In the genomic region with DNA sequence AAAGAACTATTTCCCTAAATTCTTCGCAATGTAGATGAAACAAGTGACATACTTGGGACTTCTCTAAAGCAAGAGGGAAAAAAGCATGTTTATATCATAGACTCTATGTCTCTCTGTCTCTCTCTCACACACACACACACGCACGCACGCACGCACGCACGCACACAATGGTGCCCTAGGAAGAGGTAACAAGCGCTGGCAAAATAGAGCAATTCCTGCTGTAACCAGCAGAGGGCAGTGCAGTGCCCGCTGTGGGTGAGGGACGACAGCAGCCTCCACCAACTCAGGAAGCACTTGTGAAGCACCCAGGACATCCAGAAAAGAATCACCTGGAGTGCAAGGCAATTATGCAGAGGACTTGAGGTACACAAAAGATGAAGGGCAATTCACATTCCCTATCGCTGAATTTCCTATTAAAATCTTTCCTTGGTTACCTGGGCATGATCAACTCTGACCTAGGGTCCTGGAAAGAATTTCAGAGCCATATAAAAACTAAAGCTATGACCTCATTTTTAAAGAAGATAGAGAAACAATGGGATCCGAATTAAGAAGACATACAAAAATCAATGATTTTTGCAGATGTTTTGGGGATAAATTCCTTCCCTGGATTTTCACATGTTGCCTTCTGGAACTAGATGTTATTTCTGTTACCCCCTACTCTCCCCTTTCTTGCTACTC, we compare ENCODE assay signal across 8 cellular contexts.
DNase-seq lines count a peak whose midpoint lies in the region; ATAC-seq and TF ChIP-seq lines count a peak whose summit lies in the region.

No MANE protein-coding gene starts in this region.

- H3K23ac ChIP-seq in trophoblast cell (ENCODE audit: low read length): no peak overlapping the region

- no peaks in the 10 kb centered on the region for H3K79me1 ChIP-seq in trophoblast cell (ENCODE audit: low read length)

- no peaks in the 10 kb centered on the region for H3K36me3 ChIP-seq in DND-41 (ENCODE audit: insufficient read depth, low read length)
- H3K36me3 ChIP-seq in trophoblast cell (ENCODE audit: control insufficient read depth in 1 of 2, insufficient read depth in 2 of 2, low read length in 2 of 2): no peaks in the 10 kb centered on the region
- H3K36me3 ChIP-seq in uterus: no peaks in the 10 kb centered on the region

- peaks cover 17% of the 10 kb centered on the region for H3K4me1 ChIP-seq in DND-41 (ENCODE audit: insufficient read depth, low read length)
- no peaks in the 10 kb centered on the region for H3K4me1 ChIP-seq in trophoblast cell (ENCODE audit: control insufficient read depth in 1 of 2, insufficient read depth in 2 of 2, low read length in 2 of 2)
- no peaks in the 10 kb centered on the region for H3K4me1 ChIP-seq in uterus

- H2AK5ac ChIP-seq in trophoblast cell (ENCODE audit: low read length): no peak overlapping the region

- no peaks in the 10 kb centered on the region for H3K79me2 ChIP-seq in DND-41 (ENCODE audit: insufficient read depth, low read length)
- H3K79me2 ChIP-seq in trophoblast cell (ENCODE audit: control insufficient read depth, insufficient read depth, low read length, poor library complexity): no peaks in the 10 kb centered on the region

- H3K9me3 ChIP-seq in DND-41 (ENCODE audit: insufficient read depth, low read length, severe bottlenecking) (no peaks in the 10 kb centered on the region), trophoblast cell (ENCODE audit: insufficient read depth, low read depth, low read length) (no peaks in the 10 kb centered on the region), uterus (no peaks in the 10 kb centered on the region)

- H3K27ac ChIP-seq in DND-41 (ENCODE audit: low read length) (no peak overlapping the region), trophoblast cell (ENCODE audit: low read depth, low read length) (no peak overlapping the region), uterus (no peak overlapping the region)

- H3K18ac ChIP-seq in trophoblast cell (ENCODE audit: low read length): no peak overlapping the region

- no CpG with 5 or more reads among the region's 12 CpGs for WGBS in trophoblast cell (ENCODE audit: extremely low coverage, insufficient coverage, insufficient read length)

- H3K9ac ChIP-seq in DND-41 (ENCODE audit: low read depth, low read length) (no peak overlapping the region), trophoblast cell (ENCODE audit: low read length) (no peak overlapping the region)

- no peak overlapping the region for H4K12ac ChIP-seq in trophoblast cell (ENCODE audit: low read depth, low read length)

- H2BK12ac ChIP-seq in trophoblast cell (ENCODE audit: low read length): no peak overlapping the region

- intact Hi-C loops in uterus (cut with DNase I; ENCODE audit: low total_unique reads): no loop called here

- DNase-seq in DND-41 (peak; percentile 77), HPDE6-E6E7 (ENCODE audit: extremely low spot score) (peak; percentile 26), NOMO-1 (lab: John Stamatoyannopoulos, UW; ENCODE audit: unreplicated experiment in 2 of 2) (peak; percentile 23 to 25), foreskin fibroblast (peak in 1 of 2 donors; percentile 2), trophoblast cell (peak; percentile 65 to 82), uterus (peak; percentile 20 to 40)
- peak; percentile 85 to 86 for DNase-seq in activated T-cell treated with anti-CD3 and anti-CD28 coated beads, Interleukin-2, amount 50 U/mL, for 48 hours

- TF ChIP-seq CTCF in DND-41 (IDR thresholded peaks at IDR 0.05; ENCODE audit: borderline replicate concordance, extremely low read depth, low read length, poor library complexity, severe bottlenecking) (peak; percentile 96), foreskin fibroblast (IDR thresholded peaks at IDR 0.05; ENCODE audit: low read depth, low read length) (peak; percentile 97), uterus (IDR thresholded peaks at IDR 0.05) (peak; percentile 8 to 55 (median 25))

- no peak overlapping the region for H3K4me3 ChIP-seq in DND-41 (ENCODE audit: low read depth in 1 of 2, low read length in 2 of 2)
- H3K4me3 ChIP-seq in foreskin fibroblast (ENCODE audit: low read depth in 1 of 2, low read length in 2 of 2): no peak overlapping the region
- no peak overlapping the region for H3K4me3 ChIP-seq in trophoblast cell (ENCODE audit: low read depth, low read length)
- H3K4me3 ChIP-seq in uterus: no peak overlapping the region

- H3K4me2 ChIP-seq in DND-41 (ENCODE audit: insufficient read depth, low read length) (no peak overlapping the region), trophoblast cell (ENCODE audit: low read length) (no peak overlapping the region)

- H2BK120ac ChIP-seq in trophoblast cell (ENCODE audit: insufficient read depth, low read length, poor library complexity): no peak overlapping the region

- no peak overlapping the region for H3K14ac ChIP-seq in trophoblast cell (ENCODE audit: low read length)

- H3K27me3 ChIP-seq in DND-41 (ENCODE audit: insufficient read depth, low read length, poor library complexity): peaks cover 4% of the 10 kb centered on the region
- no peaks in the 10 kb centered on the region for H3K27me3 ChIP-seq in trophoblast cell (ENCODE audit: insufficient read depth, low read length)
- H3K27me3 ChIP-seq in uterus: no peaks in the 10 kb centered on the region

- no peak overlapping the region for H3K4ac ChIP-seq in trophoblast cell (ENCODE audit: low read depth, low read length)

- no peak overlapping the region for H4K8ac ChIP-seq in trophoblast cell (ENCODE audit: low read depth, low read length)

- no peak overlapping the region for H4K91ac ChIP-seq in trophoblast cell (ENCODE audit: low read depth, low read length)

- no peak overlapping the region for H2AFZ ChIP-seq in DND-41 (ENCODE audit: low read depth, low read length)
- H2AFZ ChIP-seq in trophoblast cell (ENCODE audit: insufficient read depth, low read length, poor library complexity): no peak overlapping the region

- ATAC-seq in DND-41 (ENCODE audit: insufficient read depth, low read depth) (peak; percentile 75), GM21423 (IDR thresholded peaks at IDR 0.05; ENCODE audit: unreplicated experiment) (peak; percentile 90)

- TF ChIP-seq POLR2A in uterus (IDR thresholded peaks at IDR 0.05): no peak

- no peaks in the 10 kb centered on the region for H4K20me1 ChIP-seq in DND-41 (ENCODE audit: insufficient read depth, low read length)

- no peak overlapping the region for H2BK5ac ChIP-seq in trophoblast cell (ENCODE audit: low read depth, low read length, poor library complexity)

Comparison
In these comparisons a context has a peak if more than half of its experiments do, and no peak if none do; other contexts are left out.
1. CTCF ChIP-seq: peak in every context shown above with its lines; median percentile 97 in foreskin fibroblast; 96 in DND-41; 25 in uterus.